8 cellular contexts compared by ENCODE assay signal in genomic region chr2:105038383-105039061, GRCh38. TPM values are rescaled to one million over a fixed set of nuclear protein-coding genes. Genes with fewer than 3 reads are reported as not detected.
DNase-seq lines count a peak whose midpoint lies in the region; FAIRE-seq and TF ChIP-seq lines count a peak whose summit lies in the region.

No MANE protein-coding gene starts in this region.

- no peak for TF ChIP-seq CTCF in keratinocyte (optimal IDR thresholded peaks at IDR 0.05 in 1 of 3, IDR thresholded peaks at IDR 0.05 in 1 of 3, conservative IDR thresholded peaks at IDR 0.05 in 1 of 3; ENCODE audit: extremely low read depth in 1 of 3, insufficient read depth in 2 of 3, low read length in 3 of 3)

- peak; percentile 52 for FAIRE-seq in keratinocyte (lab: Jason Lieb, UNC)

- peak overlapping the region; percentile 95 for H3K9ac ChIP-seq in keratinocyte (ENCODE audit: control insufficient read depth, extremely low read depth, insufficient read depth, low read length)

- no peaks in the 10 kb centered on the region for H3K36me3 Mint-ChIP-seq in T-helper 1 cell treated with Interleukin-12 subunit alpha and Interleukin-12 subunit beta and Interleukin-4 antibody, amounts not matched to agents 30 μg/mL and 1 μg/mL, for 36 hours (ENCODE audit: low read depth)
- H3K36me3 Mint-ChIP-seq in stimulated activated naive CD8-positive, alpha-beta T cell treated with anti-CD3 and anti-CD28 coated beads, Interleukin-15, Interleukin-2, amounts not matched to agents 100 ng/mL and 50 ng/mL, for 24 hours (ENCODE audit: low read depth), result peaks cover 9% of the 10 kb centered on the region

- peaks cover 21% of the 10 kb centered on the region for H3K4me1 Mint-ChIP-seq in T-helper 1 cell treated with Interleukin-12 subunit alpha and Interleukin-12 subunit beta and Interleukin-4 antibody, amounts not matched to agents 30 μg/mL and 1 μg/mL, for 36 hours (ENCODE audit: low read depth)
- peaks cover 42% of the 10 kb centered on the region for H3K4me1 Mint-ChIP-seq in stimulated activated naive CD8-positive, alpha-beta T cell treated with anti-CD3 and anti-CD28 coated beads, Interleukin-15, Interleukin-2, amounts not matched to agents 100 ng/mL and 50 ng/mL, for 24 hours (ENCODE audit: low read depth)

- no peaks in the 10 kb centered on the region for H3K27me3 Mint-ChIP-seq in T-helper 1 cell treated with Interleukin-12 subunit alpha and Interleukin-12 subunit beta and Interleukin-4 antibody, amounts not matched to agents 30 μg/mL and 1 μg/mL, for 36 hours (ENCODE audit: low read depth)
- H3K27me3 Mint-ChIP-seq in stimulated activated naive CD8-positive, alpha-beta T cell treated with anti-CD3 and anti-CD28 coated beads, Interleukin-15, Interleukin-2, amounts not matched to agents 100 ng/mL and 50 ng/mL, for 24 hours, result no peaks in the 10 kb centered on the region

- peak overlapping the region; percentile 70 to 98 (median 96) for H3K4me3 ChIP-seq in keratinocyte (ENCODE audit: control insufficient read depth in 2 of 3, extremely low read depth in 1 of 3, insufficient read depth in 2 of 3, low read depth in 1 of 3, low read length in 3 of 3)

- H3K9me1 ChIP-seq in keratinocyte (ENCODE audit: control insufficient read depth, extremely low read depth, insufficient read depth, low read length), result no peaks in the 10 kb centered on the region

- H3K9me3 Mint-ChIP-seq in T-helper 1 cell treated with Interleukin-12 subunit alpha and Interleukin-12 subunit beta and Interleukin-4 antibody, amounts not matched to agents 30 μg/mL and 1 μg/mL, for 36 hours, result no peaks in the 10 kb centered on the region
- no peaks in the 10 kb centered on the region for H3K9me3 Mint-ChIP-seq in stimulated activated naive CD8-positive, alpha-beta T cell treated with anti-CD3 and anti-CD28 coated beads, Interleukin-15, Interleukin-2, amounts not matched to agents 100 ng/mL and 50 ng/mL, for 24 hours

- no peaks in the 10 kb centered on the region for H3K36me3 ChIP-seq in keratinocyte (ENCODE audit: control insufficient read depth in 2 of 2, extremely low read depth in 1 of 2, insufficient read depth in 2 of 2, low read length in 2 of 2)

- dilution Hi-C loops in keratinocyte (cut with MboI; ENCODE audit: extremely low pct_ligation_motif_present, low sequenced_read_pairs), result no loop called here

- peak overlapping the region; percentile 92 for H3K4me3 Mint-ChIP-seq in T-helper 1 cell treated with Interleukin-12 subunit alpha and Interleukin-12 subunit beta and Interleukin-4 antibody, amounts not matched to agents 30 μg/mL and 1 μg/mL, for 36 hours
- H3K4me3 Mint-ChIP-seq in stimulated activated naive CD8-positive, alpha-beta T cell treated with anti-CD3 and anti-CD28 coated beads, Interleukin-15, Interleukin-2, amounts not matched to agents 100 ng/mL and 50 ng/mL, for 24 hours, result peak overlapping the region; percentile 98

- no peaks in the 10 kb centered on the region for H3K9me3 ChIP-seq in keratinocyte (ENCODE audit: control insufficient read depth, low read depth, low read length)

- peak overlapping the region; percentile 99 for H3K4me2 ChIP-seq in keratinocyte (ENCODE audit: control insufficient read depth, extremely low read depth, insufficient read depth, low read depth, low read length)

- H3K27ac Mint-ChIP-seq in T-helper 1 cell treated with Interleukin-12 subunit alpha and Interleukin-12 subunit beta and Interleukin-4 antibody, amounts not matched to agents 30 μg/mL and 1 μg/mL, for 36 hours, result peak overlapping the region; percentile 68
- H3K27ac Mint-ChIP-seq in stimulated activated naive CD8-positive, alpha-beta T cell treated with anti-CD3 and anti-CD28 coated beads, Interleukin-15, Interleukin-2, amounts not matched to agents 100 ng/mL and 50 ng/mL, for 24 hours, result peak overlapping the region; percentile 94

- peaks cover 30% of the 10 kb centered on the region for H3K79me2 ChIP-seq in keratinocyte (ENCODE audit: control insufficient read depth, insufficient read depth, low read length)

- DNase-seq in T-helper 1 cell (no peak), LHCN-M2 (ENCODE audit: low read depth) (peak; percentile 15), astrocyte of the hippocampus (ENCODE audit: low read depth, low spot score) (peak; percentile 2), keratinocyte (ENCODE audit: low read depth, low spot score) (no peak), NCI-H226 (no peak), germinal center (ENCODE audit: low spot score) (no peak)

- no peaks in the 10 kb centered on the region for H4K20me1 ChIP-seq in keratinocyte (ENCODE audit: control insufficient read depth, extremely low read depth, insufficient read depth, low read length)

- H3K27me3 ChIP-seq in keratinocyte (ENCODE audit: control insufficient read depth, extremely low read depth, insufficient read depth, low read length), result no peaks in the 10 kb centered on the region

- H3K27ac ChIP-seq in keratinocyte (ENCODE audit: control insufficient read depth, insufficient read depth, low read length), result peak overlapping the region; percentile 87

- peak overlapping the region; percentile 98 for H2AFZ ChIP-seq in keratinocyte (ENCODE audit: control insufficient read depth, low read length)

- H3K4me1 ChIP-seq in keratinocyte (ENCODE audit: control insufficient read depth, extremely low read depth, insufficient read depth, low read length), result peaks cover 8% of the 10 kb centered on the region

RNA-seq across cellular contexts. Expression of gene MRPS9, which starts 0.7 kb away (rescaled TPM):
- total RNA-seq in LHCN-M2 (2014; rRNA removed), result 22.1 and 24.3 TPM in 2 replicates
- polyA plus RNA-seq in LHCN-M2 (2012), result 19.0 TPM
- 20.6 to 34.5 TPM (median 33.3 TPM) in 3 replicates for polyA plus RNA-seq in keratinocyte
- 76.9 TPM for polyA plus RNA-seq in keratinocyte (2011; ENCODE audit: low read depth)
- polyA plus RNA-seq in keratinocyte (2011; cell fraction: cytosol; rRNA removed), result 25.2 and 28.3 TPM in 2 replicates
- polyA plus RNA-seq in keratinocyte (2011; cell fraction: nucleus; rRNA removed), result 29.7 and 41.4 TPM in 2 replicates
- polyA plus RNA-seq in keratinocyte (2012; ENCODE audit: low replicate concordance), result 17.4 and 32.0 TPM in 2 replicates
- polyA minus RNA-seq in keratinocyte, result 5.3 to 16.1 TPM (median 7.5 TPM) in 3 replicates
- polyA minus RNA-seq in keratinocyte (2011; cell fraction: cytosol; rRNA and poly(A)+ RNA removed), result 11.5 TPM
- polyA minus RNA-seq in keratinocyte (2011; cell fraction: nucleus; rRNA and poly(A)+ RNA removed), result 4.6 and 8.5 TPM in 2 replicates

Comparison
In these comparisons a context has a peak if more than half of its experiments do, and no peak if none do; other contexts are left out.
1. DNase-seq: peak in LHCN-M2 (single experiment) and astrocyte of the hippocampus (single experiment); none in T-helper 1 cell (0 of 5), keratinocyte (single experiment), NCI-H226 (single experiment) and germinal center (single experiment).